In the genomic region with DNA sequence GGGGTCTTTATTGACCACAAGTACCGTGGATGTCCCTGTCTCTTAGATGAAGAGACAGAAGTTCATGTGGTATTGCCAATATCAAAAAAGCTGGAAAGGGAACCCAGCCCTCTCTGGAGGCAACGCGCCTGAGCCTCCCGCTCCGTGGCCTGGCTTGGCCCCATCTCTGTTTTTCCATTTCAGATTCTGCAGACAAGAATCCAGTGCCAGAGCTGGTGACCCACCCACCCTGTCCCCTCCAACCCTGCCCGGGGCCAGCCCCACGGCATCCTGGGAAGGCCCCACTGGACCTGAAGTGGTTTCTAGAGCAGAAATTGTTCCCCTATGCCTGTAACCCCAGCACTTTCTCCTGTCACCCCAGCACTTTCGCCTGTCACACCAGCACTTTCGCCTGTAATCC, we compare ENCODE assay signal across 29 cellular contexts. TPM values are rescaled to one million over a fixed set of nuclear protein-coding genes. Genes with fewer than 3 reads are reported as not detected.
A peak's percentile ranks its signal among the peaks of the same experiment; 100 is the strongest.
DNase-seq lines count a peak whose midpoint lies in the region; ATAC-seq and TF ChIP-seq lines count a peak whose summit lies in the region.
"Had no signal": no experiment of that assay in that cellular context is flagged by ENCODE, and none has a peak within 500 bp of the region (broad histone marks: within the 10 kb centered on the region; RNA-seq: fewer than 3 reads in every experiment).

No MANE protein-coding gene starts in this region.

- peak; percentile 70 for DNase-seq in Right ventricle myocardium inferior (ENCODE audit: missing footprints)
- no peak for DNase-seq in cardiac septum (ENCODE audit: low spot score)
- peak; percentile 76 to 93 (median 89) for DNase-seq in right cardiac atrium
- DNase-seq in suprapubic skin (ENCODE audit: low spot score in 2 of 2): no peak
- DNase-seq in NCI-H226: no peak
- no peak for DNase-seq in stimulated activated naive CD4-positive, alpha-beta T cell treated with Interleukin-2 at 50 U/mL for 16 hours (lab: John Stamatoyannopoulos, UW)
- DNase-seq in NCI-H345 treated with DMSO at 0.1 percent for 48 hours (lab: John Stamatoyannopoulos, UW; ENCODE audit: unreplicated experiment): no peak
- DNase-seq in NCI-H345 (lab: John Stamatoyannopoulos, UW): no peak
- DNase-seq: 8988T; activated CD4-positive, alpha-beta T cell treated with anti-CD3 and anti-CD28 coated beads, Interleukin-2, amount 50 U/mL, for 4 hours; activated CD8-positive, alpha-beta memory T cell treated with anti-CD3 and anti-CD28 coated beads, Interleukin-2, amount 10 ng/mL, durations not matched to agents 7 days and 5 days; activated gamma-delta T cell treated with Interleukin-2 at 50 U/mL for 16 hours; activated T-cell treated with anti-CD3 and anti-CD28 coated beads, Interleukin-2, amount 50 U/mL, for 4 hours; adrenal gland; C1 segment of cervical spinal cord; H7; naive thymus-derived CD8-positive, alpha-beta T cell; NCI-H1105; NCI-H187 treated with DMSO at 0.1 percent for 48 hours; NCI-H2171 treated with DMSO at 0.1 percent for 48 hours; NCI-H524 treated with DMSO at 0.1 percent for 48 hours; OCI-M1; stimulated activated naive CD4-positive, alpha-beta T cell; T-helper 17 cell had no signal

- no peak for TF ChIP-seq POLR2A in suprapubic skin (IDR thresholded peaks at IDR 0.05)

- H3K27me3 ChIP-seq in right cardiac atrium (ENCODE audit: control insufficient read depth, insufficient read depth): no peaks in the 10 kb centered on the region
- no peaks in the 10 kb centered on the region for H3K27me3 ChIP-seq in suprapubic skin
- H3K27me3 ChIP-seq: adrenal gland had no signal

- H3K9me3 ChIP-seq in right cardiac atrium (ENCODE audit: control insufficient read depth, low read length) (no peaks in the 10 kb centered on the region), suprapubic skin (no peaks in the 10 kb centered on the region)
- H3K9me3 ChIP-seq: adrenal gland, prostate gland had no signal

- no peak for TF ChIP-seq EP300 in suprapubic skin (IDR thresholded peaks at IDR 0.05)

- peaks cover 27% of the 10 kb centered on the region for H3K36me3 ChIP-seq in suprapubic skin

- H3K4me3 ChIP-seq in right cardiac atrium (ENCODE audit: low read length) (no peak overlapping the region), suprapubic skin (no peak overlapping the region)
- H3K4me3 ChIP-seq: adrenal gland, K562, lung, prostate gland, SK-N-MC had no signal

- H3K27ac ChIP-seq in right cardiac atrium (ENCODE audit: low read length) (peak overlapping the region; percentile 43), suprapubic skin (peak overlapping the region; percentile 70)
- H3K27ac ChIP-seq: SK-N-MC had no signal

- TF ChIP-seq CTCF in suprapubic skin (IDR thresholded peaks at IDR 0.05): no peak

- intact Hi-C loops in Right ventricle myocardium inferior (cut with DNase I): no loop called here
- intact Hi-C loops in cardiac septum (cut with DNase I): no loop called here
- intact Hi-C loops in right cardiac atrium (cut with DNase I): no loop called here

- 64% methylated on average over 9 of the region's 9 CpGs for WGBS in right cardiac atrium
- 57% methylated on average over 7 of the region's 9 CpGs for WGBS in suprapubic skin

- ATAC-seq in Right ventricle myocardium inferior (peak; percentile 65), right cardiac atrium (peak; percentile 66 to 74)
- ATAC-seq: activated CD4-positive, CD25-positive, alpha-beta regulatory T cell treated with anti-CD3 and anti-CD28 coated beads, Interleukin-2, amount 50 U/mL, for 24 hours; activated CD8-positive, alpha-beta memory T cell treated with anti-CD3 and anti-CD28 coated beads, Interleukin-2, amount 10 ng/mL, durations not matched to agents 7 days and 5 days; activated T-cell treated with anti-CD3 and anti-CD28 coated beads, Interleukin-2, amount 50 U/mL, for 4 hours; K562; naive thymus-derived CD8-positive, alpha-beta T cell; T-helper 17 cell had no signal

- H3K4me1 ChIP-seq in right cardiac atrium (ENCODE audit: control insufficient read depth, insufficient read depth, low read length) (peaks cover 2% of the 10 kb centered on the region), suprapubic skin (peaks cover 21% of the 10 kb centered on the region)
- H3K4me1 ChIP-seq: prostate gland had no signal

RNA-seq across cellular contexts. Expression of a gene that starts 57.7 kb away (rescaled TPM):
- 61.0 TPM for total RNA-seq in Right ventricle myocardium inferior
- total RNA-seq in cardiac septum: 37.5 TPM
- total RNA-seq in right cardiac atrium: 100 to 1,000 TPM; 122 to 153 (median 126) TPM
- polyA plus RNA-seq in right cardiac atrium: 31.9 TPM
- 100 to 1,000 TPM; 116 to 182 (median 159) TPM for total RNA-seq in suprapubic skin

Comparison
In these comparisons a context has a peak if more than half of its experiments do, and no peak if none do; other contexts are left out.
1. DNase-seq: peak in Right ventricle myocardium inferior (single experiment) and right cardiac atrium (3 of 3); none in cardiac septum (single experiment), suprapubic skin (0 of 2), NCI-H226 (single experiment), stimulated activated naive CD4-positive, alpha-beta T cell treated with Interleukin-2 at 50 U/mL for 16 hours (single experiment), NCI-H345 treated with DMSO at 0.1 percent for 48 hours (single experiment) and NCI-H345 (single experiment).